ENCODE assay signal across 14 cellular contexts in genomic region chr9:128246471-128246870, GRCh38. TPM values are rescaled to one million over a fixed set of nuclear protein-coding genes. Genes with fewer than 3 reads are reported as not detected.
A peak's percentile ranks its signal among the peaks of the same experiment; 100 is the strongest.
DNase-seq lines count a peak whose midpoint lies in the region; ATAC-seq and TF ChIP-seq lines count a peak whose summit lies in the region.
"Had no signal": no experiment of that assay in that cellular context is flagged by ENCODE, and none has a peak within 500 bp of the region (broad histone marks: within the 10 kb centered on the region; RNA-seq: fewer than 3 reads in every experiment).

No MANE protein-coding gene starts in this region.

- peak overlapping the region; percentile 68 to 91 (median 87) for H3K4me2 ChIP-seq in BLaER1 treated with 17β-estradiol and CSF1 and Interleukin-3, amounts not matched to agents 10 nM and 100 nM

- H3K27me3 ChIP-seq in BLaER1 treated with 17β-estradiol and CSF1 and Interleukin-3, amounts not matched to agents 10 nM and 100 nM, result peaks cover 0 to 6% (median 4%) of the 10 kb centered on the region in 11 experiments; a peak in 11 of 22 replicates
- H3K27me3 ChIP-seq in SJCRH30, result no peaks in the 10 kb centered on the region

- peak in 1 of 2 experiments; percentile 30 for DNase-seq in SJCRH30
- no peak for DNase-seq in mesothelial cell of epicardium (ENCODE audit: low spot score in 2 of 2, unreplicated experiment in 2 of 2)
- DNase-seq in stimulated activated naive CD8-positive, alpha-beta T cell treated with anti-CD3 and anti-CD28 coated beads, Interleukin-15, Interleukin-2, amounts not matched to agents 100 U/mL and 50 U/mL, for 24 hours, result no peak
- DNase-seq: Calu3, MM.1S, NCI-H187, NCI-H446 treated with DMSO at 0.1 percent for 48 hours had no signal

- no peaks in the 10 kb centered on the region for H3K27me3 Mint-ChIP-seq in mesothelial cell of epicardium (ENCODE audit: low read depth)

- H3K4me1 ChIP-seq in BLaER1 treated with 17β-estradiol and CSF1 and Interleukin-3, amounts not matched to agents 10 nM and 100 nM, result peaks cover 43 to 60% (median 54%) of the 10 kb centered on the region in 10 experiments
- H3K4me1 ChIP-seq in SJCRH30, result peaks cover 35% of the 10 kb centered on the region
- H3K4me1 ChIP-seq: prostate gland had no signal

- H3K4me1 Mint-ChIP-seq in mesothelial cell of epicardium, result peaks cover 29% of the 10 kb centered on the region

- H3K9me3 Mint-ChIP-seq in mesothelial cell of epicardium, result no peaks in the 10 kb centered on the region
- H3K9me3 Mint-ChIP-seq: activated naive CD4-positive, alpha-beta T cell treated with anti-CD3 and anti-CD28 coated beads, Interleukin-2, amount 50 U/mL, for 24 hours; T-helper 2 cell treated with Interferon-gamma antibody and Interleukin-4, amounts not matched to agents 5 μg/mL and 100 μg/mL, for 36 hours had no signal

- peak overlapping the region; percentile 94 for H3K27ac Mint-ChIP-seq in mesothelial cell of epicardium
- H3K27ac Mint-ChIP-seq: activated naive CD4-positive, alpha-beta T cell treated with anti-CD3 and anti-CD28 coated beads, Interleukin-2, amount 50 U/mL, for 24 hours; T-helper 2 cell treated with Interferon-gamma antibody and Interleukin-4, amounts not matched to agents 5 μg/mL and 100 μg/mL, for 36 hours had no signal

- H4K20me1 ChIP-seq in BLaER1 treated with 17β-estradiol and CSF1 and Interleukin-3, amounts not matched to agents 10 nM and 100 nM, result 0 out of 22 replicates have a peak, but pooled peaks cover 0 to 3% (median 0%) of the 10 kb centered on the region in 11 experiments

- no peak for TF ChIP-seq CTCF in mesothelial cell of epicardium (IDR thresholded peaks at IDR 0.05; ENCODE audit: unreplicated experiment)

- H3K9me3 ChIP-seq in BLaER1 treated with 17β-estradiol and CSF1 and Interleukin-3, amounts not matched to agents 10 nM and 100 nM (replicated peaks in 1 of 11), result no peaks in the 10 kb centered on the region
- H3K9me3 ChIP-seq in SJCRH30 (replicated peaks), result no peaks in the 10 kb centered on the region
- H3K9me3 ChIP-seq: prostate gland had no signal

- H3K4me3 Mint-ChIP-seq in mesothelial cell of epicardium, result no peak overlapping the region
- H3K4me3 Mint-ChIP-seq: activated naive CD4-positive, alpha-beta T cell treated with anti-CD3 and anti-CD28 coated beads, Interleukin-2, amount 50 U/mL, for 24 hours; T-helper 2 cell treated with Interferon-gamma antibody and Interleukin-4, amounts not matched to agents 5 μg/mL and 100 μg/mL, for 36 hours had no signal

- peaks cover 3% of the 10 kb centered on the region for H3K36me3 Mint-ChIP-seq in mesothelial cell of epicardium
- H3K36me3 Mint-ChIP-seq: activated naive CD4-positive, alpha-beta T cell treated with anti-CD3 and anti-CD28 coated beads, Interleukin-2, amount 50 U/mL, for 24 hours had no signal

- ATAC-seq in HG03025 (IDR thresholded peaks at IDR 0.05; ENCODE audit: low FRiP score, unreplicated experiment) (no peak), GM18498 (IDR thresholded peaks at IDR 0.05; ENCODE audit: unreplicated experiment) (no peak)
- ATAC-seq in stimulated activated naive CD8-positive, alpha-beta T cell treated with anti-CD3 and anti-CD28 coated beads, Interleukin-15, Interleukin-2, amounts not matched to agents 100 U/mL and 50 U/mL, for 24 hours, result no peak

- H3K27ac ChIP-seq in BLaER1 treated with 17β-estradiol and CSF1 and Interleukin-3, amounts not matched to agents 10 nM and 100 nM, result peak overlapping the region in 10 of 11 experiments; percentile 43 to 90 (median 82); a peak in 20 of 22 replicates
- H3K27ac ChIP-seq in SJCRH30, result peak overlapping the region; percentile 9; the same call in 1 of the 2 replicates
- H3K27ac ChIP-seq: prostate gland had no signal

- no peaks in the 10 kb centered on the region for H3K36me3 ChIP-seq in BLaER1 treated with 17β-estradiol and CSF1 and Interleukin-3, amounts not matched to agents 10 nM and 100 nM
- no peaks in the 10 kb centered on the region for H3K36me3 ChIP-seq in SJCRH30
- H3K36me3 ChIP-seq: prostate gland had no signal

- no peak overlapping the region for H3K4me3 ChIP-seq in BLaER1 treated with 17β-estradiol and CSF1 and Interleukin-3, amounts not matched to agents 10 nM and 100 nM
- H3K4me3 ChIP-seq in SJCRH30, result no peak overlapping the region
- H3K4me3 ChIP-seq: prostate gland had no signal

- H3K9ac ChIP-seq in BLaER1 treated with 17β-estradiol and CSF1 and Interleukin-3, amounts not matched to agents 10 nM and 100 nM, result peak overlapping the region in 10 of 11 experiments; percentile 55 to 78 (median 69); a peak in 18 of 22 replicates

RNA-seq across cellular contexts. Expression of gene GOLGA2, which starts 29.3 kb away (rescaled TPM):
- 62.3 and 84.3 TPM in 2 replicates for total RNA-seq in SJCRH30 (2014; rRNA removed; shearing (Covaris generic))
- total RNA-seq in mesothelial cell of epicardium, result 177 to 195 TPM (median 186 TPM) in 3 replicates

RNA-seq across cellular contexts. Expression of gene SWI5, which starts 29.6 kb away (rescaled TPM):
- 32.1 and 33.3 TPM in 2 replicates for total RNA-seq in SJCRH30 (2014; rRNA removed; shearing (Covaris generic))
- total RNA-seq in mesothelial cell of epicardium, result 24.1 to 26.0 TPM (median 24.3 TPM) in 3 replicates

RNA-seq across cellular contexts. Expression of gene DNM1, which starts 43.3 kb away (rescaled TPM):
- 1.7 and 3.8 TPM in 2 replicates for total RNA-seq in SJCRH30 (2014; rRNA removed; shearing (Covaris generic))
- total RNA-seq in mesothelial cell of epicardium, result 86.8 to 98.6 TPM (median 89.2 TPM) in 3 replicates
- total RNA-seq: myocyte had no signal

RNA-seq across cellular contexts. Expression of gene CIZ1, which starts 55.1 kb away (rescaled TPM):
- 72.6 and 85.2 TPM in 2 replicates for total RNA-seq in SJCRH30 (2014; rRNA removed; shearing (Covaris generic))
- total RNA-seq in mesothelial cell of epicardium, result 152 to 157 TPM (median 155 TPM) in 3 replicates

Comparison
In these comparisons a context has a peak if more than half of its experiments do, and no peak if none do; other contexts are left out.
1. RNA of gene DNM1, which starts 43.3 kb away (total RNA-seq): 86.8 to 98.6 TPM in mesothelial cell of epicardium; 1.7 to 3.8 TPM in SJCRH30; every median in the first group is over 10 times any median in the second.